18 cellular contexts compared by ENCODE assay signal in genomic region chr16:886802-887731, GRCh38.
DNase-seq lines count a peak whose midpoint lies in the region; ATAC-seq, FAIRE-seq and TF ChIP-seq lines count a peak whose summit lies in the region.
"Had no signal": no experiment of that assay in that cellular context is flagged by ENCODE, and none has a peak within 500 bp of the region (broad histone marks: within the 10 kb centered on the region; RNA-seq: fewer than 3 reads in every experiment).

No MANE protein-coding gene starts in this region.

- H3K27ac ChIP-seq in HUES48 (ENCODE audit: low read depth, low read length) (peak overlapping the region; percentile 42), H1 (ENCODE audit: low read depth, low read length) (peak overlapping the region; percentile 6; the same call in 1 of the 2 replicates), HepG2 (ENCODE audit: extremely low read length, insufficient read depth, low read length) (no peak overlapping the region)
- H3K27ac ChIP-seq: suprapubic skin had no signal

- CTCF ChIA-PET in H1 (lab: Charles Lee; ENCODE audit: partially characterized antibody): no interaction called here
- CTCF ChIA-PET in HepG2 (lab: Yijun Ruan, JAX; ENCODE audit: low intra/inter-chr PET ratio, low total read pairs): no interaction called here

- peak in 1 of 3 experiments; percentile 1; a peak in 1 of 4 replicates for TF ChIP-seq CTCF in H1 (IDR thresholded peaks at IDR 0.05; ENCODE audit: control extremely low read depth in 1 of 3, insufficient read depth in 1 of 3, low read depth in 1 of 3, low read length in 3 of 3)
- TF ChIP-seq CTCF in HepG2 (CRISPR knock-in tag; IDR thresholded peaks at IDR 0.05): no peak

- no peak overlapping the region for H3K14ac ChIP-seq in H1 (ENCODE audit: insufficient read length)

- H2AK5ac ChIP-seq in H1 (ENCODE audit: low read depth, low read length): no peak overlapping the region

- H3K4ac ChIP-seq in H1 (replicated peaks; ENCODE audit: insufficient read length, low read depth, low read length): peak overlapping the region; percentile 8

- DNase-seq in H1 (ENCODE audit: low read depth in 1 of 2, low spot score in 2 of 2) (peak in 1 of 2 experiments; percentile 61), HepG2 (ENCODE audit: low spot score) (no peak), sciatic nerve (ENCODE audit: low spot score) (no peak), NCI-H526 (lab: John Stamatoyannopoulos, UW) (no peak), DMS 273 (lab: John Stamatoyannopoulos, UW; ENCODE audit: unreplicated experiment) (no peak), hippocampal formation (lab: John Stamatoyannopoulos, UW) (no peak), GDM1 (lab: John Stamatoyannopoulos, UW) (no peak)
- DNase-seq: activated naive CD4-positive, alpha-beta T cell treated with Interleukin-2 at 50 U/mL for 16 hours; HCEC 1CT; MM.1S; NCI-H187; NCI-H510A; SIG-M5 had no signal

- H3K56ac ChIP-seq in H1 (replicated peaks; ENCODE audit: insufficient read length, low read depth, low read length): no peak overlapping the region

- POLR2A ChIA-PET in H1 (lab: Charles Lee; ENCODE audit: partially characterized antibody) (interaction anchor here (0.8 kb wide), 1 partner anchor 80 kb away, joined by 3 read pairs; no protein-coding TSS in a partner anchor), HepG2 (lab: Yijun Ruan, JAX) (no interaction called here)

- H3K4me2 ChIP-seq in H1 (ENCODE audit: insufficient read depth in 1 of 2, low read depth in 2 of 2, low read length in 2 of 2) (peak overlapping the region; percentile 68 to 69), HepG2 (ENCODE audit: low read depth, low read length) (peak overlapping the region; percentile 12; the same call in 1 of the 2 replicates)

- H3K18ac ChIP-seq in H1 (ENCODE audit: extremely low read depth, low read length): no peak overlapping the region; the same call in none of the 2 replicates

- no TSS peak for BruUV-seq in HepG2 (replicated peaks; lab: Mats Ljungman, UMichigan)

- peak overlapping the region; percentile 43; the same call in 1 of the 2 replicates for H3K4me3 ChIP-seq in HUES48 (ENCODE audit: low read depth, low read length)
- H3K4me3 ChIP-seq in H1 (ENCODE audit: extremely low read depth in 1 of 4, insufficient read depth in 2 of 4, low read depth in 3 of 4, low read length in 4 of 4): peak overlapping the region; percentile 20 to 64 (median 25); a peak in 5 of 8 replicates
- no peak overlapping the region for H3K4me3 ChIP-seq in HepG2 (replicated peaks in 1 of 3; ENCODE audit: insufficient read depth in 1 of 3, low read depth in 2 of 3, low read length in 3 of 3)
- H3K4me3 ChIP-seq: lung, suprapubic skin had no signal

- peak overlapping the region; percentile 23; the same call in 1 of the 2 replicates for H2BK12ac ChIP-seq in H1 (ENCODE audit: low read depth, low read length)

- H4K91ac ChIP-seq in H1 (replicated peaks; ENCODE audit: insufficient read length, low read length): peak overlapping the region; percentile 66

- H3K4me1 ChIP-seq in HUES48 (ENCODE audit: control insufficient read depth, insufficient read depth, low read length) (peaks cover 13% of the 10 kb centered on the region), H1 (replicated peaks in 1 of 4; ENCODE audit: control insufficient read depth in 3 of 4, insufficient read depth in 4 of 4, low read length in 3 of 4) (peaks cover 0 to 22% (median 9%) of the 10 kb centered on the region in 4 experiments; a peak in 5 of 7 replicates), HepG2 (ENCODE audit: insufficient read depth, low read length) (no peaks in the 10 kb centered on the region)

- H3K9ac ChIP-seq in HUES48 (ENCODE audit: low read depth, low read length) (peak overlapping the region; percentile 21; the same call in 1 of the 2 replicates), H1 (replicated peaks in 1 of 4; ENCODE audit: extremely low read depth in 1 of 4, low read depth in 3 of 4, low read length in 3 of 4) (peak overlapping the region in 2 of 4 experiments; percentile 27 to 34; a peak in 2 of 7 replicates), HepG2 (ENCODE audit: insufficient read depth, low read depth, low read length) (no peak overlapping the region)

- no peaks in the 10 kb centered on the region for H3K79me1 ChIP-seq in H1 (ENCODE audit: low read depth, low read length)

- H3K23me2 ChIP-seq in H1 (ENCODE audit: low read depth, low read length): no peaks in the 10 kb centered on the region; the same call in 1 of the 2 replicates

- no peak overlapping the region for H3K23ac ChIP-seq in H1 (ENCODE audit: insufficient read length)

- no peak overlapping the region for H2BK5ac ChIP-seq in H1 (ENCODE audit: low read depth, low read length)

- ATAC-seq in HepG2 (no peak), sciatic nerve (peak; percentile 34)
- ATAC-seq: activated CD4-positive, CD25-positive, alpha-beta regulatory T cell treated with anti-CD3 and anti-CD28 coated beads, Interleukin-2, amount 50 U/mL, for 24 hours had no signal

- H4K20me1 ChIP-seq in H1 (replicated peaks in 1 of 2; ENCODE audit: control insufficient read depth in 1 of 2, insufficient read depth in 2 of 2, low read length in 2 of 2): peaks cover 0 to 3% of the 10 kb centered on the region in 2 experiments
- H4K20me1 ChIP-seq in HepG2 (ENCODE audit: insufficient read depth, low read length): no peaks in the 10 kb centered on the region

- TF ChIP-seq POLR2A in H1 (IDR thresholded peaks at IDR 0.05; ENCODE audit: control extremely low read depth in 1 of 2, low read depth in 2 of 2, low read length in 2 of 2) (no peak), HepG2 (IDR thresholded peaks at IDR 0.05; ENCODE audit: insufficient read depth in 1 of 2, low read depth in 2 of 2, low read length in 2 of 2) (no peak)

- TF ChIP-seq RAD21 in H1 (IDR thresholded peaks at IDR 0.05 in 1 of 2, conservative IDR thresholded peaks at IDR 0.05 in 1 of 2; ENCODE audit: low read depth in 2 of 2, low read length in 2 of 2) (no peak), HepG2 (CRISPR knock-in tag; IDR thresholded peaks at IDR 0.05) (no peak)

- H2BK120ac ChIP-seq in H1 (replicated peaks; ENCODE audit: low read depth, low read length): peak overlapping the region; percentile 78

- no peaks in the 10 kb centered on the region for H3K79me2 ChIP-seq in H1 (ENCODE audit: control insufficient read depth in 1 of 2, insufficient read depth in 2 of 2, low read length in 2 of 2)
- no peaks in the 10 kb centered on the region for H3K79me2 ChIP-seq in HepG2 (ENCODE audit: insufficient read depth, low read length)

- no peaks in the 10 kb centered on the region for H3K27me3 ChIP-seq in HUES48 (ENCODE audit: control insufficient read depth, insufficient read depth, low read length)
- H3K27me3 ChIP-seq in H1 (replicated peaks in 1 of 4; ENCODE audit: control insufficient read depth in 3 of 4, extremely low read depth in 1 of 4, insufficient read depth in 3 of 4, low read length in 3 of 4): no peaks in the 10 kb centered on the region
- no peaks in the 10 kb centered on the region; a peak in 2 of 5 replicates for H3K27me3 ChIP-seq in HepG2 (ENCODE audit: control insufficient read depth in 1 of 2, insufficient read depth in 2 of 2, low read length in 2 of 2)
- H3K27me3 ChIP-seq: suprapubic skin had no signal

- no peak overlapping the region for H2BK15ac ChIP-seq in H1 (ENCODE audit: low read length)

- TF ChIP-seq EP300 in H1 (IDR thresholded peaks at IDR 0.05; ENCODE audit: borderline replicate concordance in 1 of 2, low read depth in 2 of 2, low read length in 2 of 2): no peak
- no peak for TF ChIP-seq EP300 in HepG2 (IDR thresholded peaks at IDR 0.05; ENCODE audit: low read depth in 2 of 2, low read length in 2 of 2)
- no peak for TF ChIP-seq EP300 in HepG2 (CRISPR knock-in tag; IDR thresholded peaks at IDR 0.05; ENCODE audit: borderline replicate concordance)

- H2BK20ac ChIP-seq in H1 (ENCODE audit: low read length): no peak overlapping the region

- H3K36me3 ChIP-seq in HUES48 (ENCODE audit: control insufficient read depth, insufficient read depth, low read length) (no peaks in the 10 kb centered on the region), H1 (ENCODE audit: control insufficient read depth in 2 of 4, insufficient read depth in 4 of 4, low read length in 3 of 4) (no peaks in the 10 kb centered on the region), HepG2 (replicated peaks in 1 of 2; ENCODE audit: control insufficient read depth in 1 of 2, insufficient read depth in 2 of 2, low read length in 2 of 2) (no peaks in the 10 kb centered on the region)

- peak overlapping the region; percentile 83 for H4K5ac ChIP-seq in H1 (ENCODE audit: insufficient read length, low read depth, low read length)

- no peak for FAIRE-seq in H1 (lab: Jason Lieb, UNC)
- no peak for FAIRE-seq in HepG2 (lab: Jason Lieb, UNC)
- FAIRE-seq: G401.6 had no signal

- in situ Hi-C loops in HepG2 (cut with HindIII; ENCODE audit: extremely low pct_ligation_motif_present, low pct_unique_long_range_greater_than_20kb): no loop called here

- intact Hi-C loops in HepG2 (cut with micrococcal nuclease; ENCODE audit: unreplicated experiment): loop anchor here (5.0 kb wide), 1 partner anchor 85 kb away; the partner anchor contains the start of gene LMF1
- intact Hi-C loops in sciatic nerve (cut with DNase I): loop anchor here (10.0 kb wide), 1 partner anchor 168 kb away; no protein-coding TSS in a partner anchor

- H2AFZ ChIP-seq in H1 (ENCODE audit: low read length): no peak overlapping the region; the same call in 1 of the 2 replicates
- H2AFZ ChIP-seq in HepG2 (ENCODE audit: low read length): no peak overlapping the region

- H3K9me3 ChIP-seq in HUES48 (ENCODE audit: control insufficient read depth, insufficient read depth, low read length) (no peaks in the 10 kb centered on the region), H1 (ENCODE audit: insufficient read depth in 2 of 2, low read depth in 1 of 2, low read length in 1 of 2) (peaks cover 0 to 3% of the 10 kb centered on the region in 2 experiments; a peak in 2 of 4 replicates), HepG2 (ENCODE audit: low read length) (peaks cover 10% of the 10 kb centered on the region; the same call in 1 of the 2 replicates)
- H3K9me3 ChIP-seq: suprapubic skin had no signal

- WGBS in H1 (ENCODE audit: extremely low coverage in 1 of 2, insufficient coverage in 1 of 2, insufficient read length in 1 of 2, insufficient replicate concordance in 2 of 2, low coverage in 1 of 2, low lambda C conversion rate in 2 of 2, missing lambda C conversion rate in 1 of 2), 2 experiments: 62% methylated on average over 38 of the region's 44 CpGs; no CpG with 5 or more reads in 1 of the 2 experiments
- 55% methylated on average over 10 of the region's 44 CpGs for WGBS in HepG2 (ENCODE audit: low lambda C conversion rate)

- peak overlapping the region; percentile 83; the same call in 1 of the 2 replicates for H4K8ac ChIP-seq in H1 (ENCODE audit: extremely low read depth, insufficient read depth, low read length)

TF ChIP-seq in H1, 55 proteins besides CTCF, POLR2A, EP300 and RAD21:
- TF ChIP-seq HDAC2 (IDR thresholded peaks at IDR 0.05; ENCODE audit: borderline replicate concordance in 1 of 2, low read depth in 2 of 2, low read length in 2 of 2): no peak
- TF ChIP-seq GABPA (IDR thresholded peaks at IDR 0.05; ENCODE audit: borderline replicate concordance, insufficient read depth, low read length): 0 out of 2 replicates have a peak, but pooled peaks have one; percentile 29
TF ChIP-seq in H1: peak in this region for 1.

TF ChIP-seq in HepG2, 621 proteins besides CTCF, POLR2A, EP300 and RAD21 (continues in another document):
- TF ChIP-seq EEA1 (CRISPR knock-in tag; IDR thresholded peaks at IDR 0.05; ENCODE audit: borderline replicate concordance) (no peak), ZNF589 (CRISPR knock-in tag; conservative IDR thresholded peaks at IDR 0.05) (no peak)

Comparison
In these comparisons a context has a peak if more than half of its experiments do, and no peak if none do; other contexts are left out.
1. H3K4me3 ChIP-seq: peak in HUES48 (single experiment) and H1 (4 of 4); none in HepG2 (0 of 3).